In genomic region chr17:18185391-18185790, GRCh38 we compare ENCODE assay signal across 8 cellular contexts. TPM values are rescaled to one million over a fixed set of nuclear protein-coding genes. Genes with fewer than 3 reads are reported as not detected.
DNase-seq lines count a peak whose midpoint lies in the region; ATAC-seq and TF ChIP-seq lines count a peak whose summit lies in the region.

No MANE protein-coding gene starts in this region.

- H2BK20ac ChIP-seq in IMR-90 (ENCODE audit: low read depth, low read length): no peak overlapping the region

- H2AK5ac ChIP-seq in IMR-90 (ENCODE audit: low read depth, low read length): no peak overlapping the region
- H2AK5ac ChIP-seq in mesenchymal stem cell (ENCODE audit: low read length, severe bottlenecking): no peak overlapping the region

- ATAC-seq in IMR-90 (ENCODE audit: low read depth) (no peak), aorta (ENCODE audit: low FRiP score) (no peak), GM18868 (IDR thresholded peaks at IDR 0.05; ENCODE audit: unreplicated experiment) (no peak), HG02852 (IDR thresholded peaks at IDR 0.05; ENCODE audit: unreplicated experiment) (no peak), GM18505 (IDR thresholded peaks at IDR 0.05; ENCODE audit: unreplicated experiment) (no peak)

- H3K9me3 ChIP-seq in A673 (ENCODE audit: low read depth, low read length, poor library complexity, severe bottlenecking) (no peaks in the 10 kb centered on the region), IMR-90 (ENCODE audit: control insufficient read depth, insufficient read depth, low read length) (no peaks in the 10 kb centered on the region), mesenchymal stem cell (ENCODE audit: control insufficient read depth, low read length) (no peaks in the 10 kb centered on the region), aorta (ENCODE audit: control insufficient read depth, low read length) (no peaks in the 10 kb centered on the region)

- peak overlapping the region; percentile 92 for H3K4me3 ChIP-seq in A673 (ENCODE audit: low read depth, low read length, poor library complexity, severe bottlenecking)
- H3K4me3 ChIP-seq in IMR-90 (ENCODE audit: insufficient read depth, low read depth, low read length): peak overlapping the region; percentile 51
- peak overlapping the region; percentile 87 for H3K4me3 ChIP-seq in brain microvascular endothelial cell (ENCODE audit: low read depth, low read length)
- H3K4me3 ChIP-seq in mesenchymal stem cell (ENCODE audit: insufficient read depth in 1 of 2, low read depth in 1 of 2, low read length in 2 of 2): peak overlapping the region in 1 of 2 experiments; percentile 89
- H3K4me3 ChIP-seq in aorta (ENCODE audit: low read length in 2 of 2): peak overlapping the region; percentile 45 to 58

- no peak overlapping the region for H3K56ac ChIP-seq in IMR-90 (ENCODE audit: extremely low read depth, insufficient read depth, low read length)

- TF ChIP-seq CTCF in A673 (conservative IDR thresholded peaks at IDR 0.05; ENCODE audit: low read depth, low read length) (no peak), IMR-90 (conservative IDR thresholded peaks at IDR 0.05; ENCODE audit: low read depth, low read length) (no peak), brain microvascular endothelial cell (IDR thresholded peaks at IDR 0.05; ENCODE audit: low read depth, low read length, missing control alignments) (no peak)

- peaks cover 30% of the 10 kb centered on the region for H3K4me1 ChIP-seq in A673 (ENCODE audit: insufficient read depth, low read length, poor library complexity, severe bottlenecking)
- peaks cover 27% of the 10 kb centered on the region for H3K4me1 ChIP-seq in IMR-90 (ENCODE audit: control insufficient read depth, insufficient read depth, low read length)
- peaks cover 37% of the 10 kb centered on the region for H3K4me1 ChIP-seq in mesenchymal stem cell (ENCODE audit: control insufficient read depth, insufficient read depth, low read depth, low read length)
- H3K4me1 ChIP-seq in aorta (ENCODE audit: control insufficient read depth in 1 of 2, insufficient read depth in 2 of 2, low read length in 2 of 2): peaks cover 2 to 9% of the 10 kb centered on the region in 2 donors

- H3K9ac ChIP-seq in IMR-90 (ENCODE audit: low read depth, low read length): peak overlapping the region; percentile 92
- H3K9ac ChIP-seq in mesenchymal stem cell (ENCODE audit: low read length): peak overlapping the region; percentile 96

- DNase-seq in A673 (ENCODE audit: low spot score) (peak; percentile 61), IMR-90 (peak; percentile 43), brain microvascular endothelial cell (no peak), mesenchymal stem cell (peak; percentile 49), aorta (no peak)

- H3K14ac ChIP-seq in IMR-90 (replicated peaks; ENCODE audit: low read depth, low read length) (peak overlapping the region; percentile 69), mesenchymal stem cell (ENCODE audit: low read length in 2 of 2) (no peak overlapping the region)

- TF ChIP-seq RAD21 in IMR-90 (IDR thresholded peaks at IDR 0.05; ENCODE audit: low read length): no peak

- in situ Hi-C loops in IMR-90 (cut with MboI; ENCODE audit: low sequenced_read_pairs) (no loop called here), brain microvascular endothelial cell (cut with HindIII; ENCODE audit: low pct_ligation_motif_present, low sequenced_read_pairs) (no loop called here)

- H2AK9ac ChIP-seq in IMR-90 (replicated peaks; ENCODE audit: low read depth, low read length, poor library complexity): peak overlapping the region; percentile 80

- dilution Hi-C loops in IMR-90 (cut with HindIII; ENCODE audit: low sequenced_read_pairs, unreplicated experiment): no loop called here

- peaks cover 36% of the 10 kb centered on the region for H3K9me1 ChIP-seq in IMR-90 (ENCODE audit: insufficient read depth, low read length)

- H3K4me2 ChIP-seq in IMR-90 (ENCODE audit: low read depth, low read length) (peak overlapping the region; percentile 89), mesenchymal stem cell (ENCODE audit: low read length, poor library complexity, severe bottlenecking) (peak overlapping the region; percentile 78)

- BruUV-seq in A673 (replicated peaks; lab: Mats Ljungman, UMichigan): TSS peak; percentile 48
- BruUV-seq in IMR-90 (replicated peaks; lab: Mats Ljungman, UMichigan): no TSS peak

- peaks cover 7 to 63% of the 10 kb centered on the region in 2 experiments; a peak in 3 of 4 replicates for H3K79me1 ChIP-seq in IMR-90 (ENCODE audit: low read depth in 1 of 2, low read length in 2 of 2)
- H3K79me1 ChIP-seq in mesenchymal stem cell (replicated peaks; ENCODE audit: low read length, poor library complexity, severe bottlenecking): peaks cover 2% of the 10 kb centered on the region

- no peak overlapping the region for H4K5ac ChIP-seq in IMR-90 (ENCODE audit: low read depth, low read length)

- TF ChIP-seq POLR2A in IMR-90 (IDR thresholded peaks at IDR 0.05; ENCODE audit: low read depth, low read length) (no peak), GM18505 (IDR thresholded peaks at IDR 0.05; ENCODE audit: borderline replicate concordance, extremely low read depth, insufficient read depth, insufficient read length) (no peak)

- peak overlapping the region; percentile 96 for H3K23ac ChIP-seq in IMR-90 (ENCODE audit: low read depth, low read length)
- H3K23ac ChIP-seq in mesenchymal stem cell (ENCODE audit: low read length in 2 of 2): no peak overlapping the region

- H2BK12ac ChIP-seq in mesenchymal stem cell (ENCODE audit: low read length in 2 of 2): no peak overlapping the region

- CTCF ChIA-PET in A673 (lab: Charles Lee): no interaction called here
- CTCF ChIA-PET in IMR-90 (lab: Yijun Ruan, JAX): no interaction called here

- no peak overlapping the region for H2BK5ac ChIP-seq in IMR-90 (ENCODE audit: low read depth, low read length, poor library complexity, severe bottlenecking)
- H2BK5ac ChIP-seq in mesenchymal stem cell (ENCODE audit: low read depth, low read length, poor library complexity, severe bottlenecking): no peak overlapping the region

- WGBS in IMR-90 (ENCODE audit: extremely low coverage in 2 of 2, insufficient read length in 1 of 2), 2 experiments: no CpG with 5 or more reads among the region's 3 CpGs
- 35% methylated on average over 3 of the region's 3 CpGs for WGBS in mesenchymal stem cell
- 2% methylated on average over 3 of the region's 3 CpGs for WGBS in aorta, 2 donors

- H3K36me3 ChIP-seq in A673 (ENCODE audit: insufficient read depth, low read length, poor library complexity, severe bottlenecking) (peaks cover 14% of the 10 kb centered on the region), IMR-90 (ENCODE audit: control insufficient read depth, insufficient read depth, low read length) (peaks cover 22% of the 10 kb centered on the region), brain microvascular endothelial cell (replicated peaks) (peaks cover 2% of the 10 kb centered on the region), mesenchymal stem cell (ENCODE audit: control insufficient read depth in 1 of 2, insufficient read depth in 2 of 2, low read depth in 1 of 2, low read length in 2 of 2) (peaks cover 14 to 22% of the 10 kb centered on the region in 2 experiments), aorta (ENCODE audit: control insufficient read depth in 1 of 2, insufficient read depth in 2 of 2, low read length in 1 of 2) (no peaks in the 10 kb centered on the region)

- no peak overlapping the region for H2BK120ac ChIP-seq in IMR-90 (ENCODE audit: low read depth, low read length)
- no peak overlapping the region for H2BK120ac ChIP-seq in mesenchymal stem cell (ENCODE audit: low read depth, low read length)

- peak overlapping the region; percentile 98 for H3K27ac ChIP-seq in A673 (ENCODE audit: low read depth, low read length, poor library complexity, severe bottlenecking)
- peak overlapping the region; percentile 41 for H3K27ac ChIP-seq in IMR-90 (ENCODE audit: insufficient read depth, low read length)
- peak overlapping the region; percentile 22 for H3K27ac ChIP-seq in brain microvascular endothelial cell
- H3K27ac ChIP-seq in mesenchymal stem cell (ENCODE audit: low read length, poor library complexity, severe bottlenecking): peak overlapping the region; percentile 14
- peak overlapping the region in 1 of 2 donors; percentile 46 for H3K27ac ChIP-seq in aorta (ENCODE audit: low read depth in 1 of 2, low read length in 2 of 2)

- H4K8ac ChIP-seq in IMR-90 (ENCODE audit: low read depth in 2 of 2, low read length in 2 of 2) (no peak overlapping the region), mesenchymal stem cell (ENCODE audit: low read length) (no peak overlapping the region)

- no peak overlapping the region for H4K91ac ChIP-seq in IMR-90 (ENCODE audit: insufficient read depth, low read depth, low read length)
- H4K91ac ChIP-seq in mesenchymal stem cell (ENCODE audit: low read length): no peak overlapping the region

- H3K27me3 ChIP-seq in A673 (replicated peaks; ENCODE audit: insufficient read depth, low read depth, low read length, poor library complexity) (no peaks in the 10 kb centered on the region), IMR-90 (ENCODE audit: control insufficient read depth, insufficient read depth, low read length) (no peaks in the 10 kb centered on the region), brain microvascular endothelial cell (replicated peaks) (no peaks in the 10 kb centered on the region), mesenchymal stem cell (ENCODE audit: control insufficient read depth in 1 of 2, insufficient read depth in 1 of 2, low read length in 2 of 2) (no peaks in the 10 kb centered on the region), aorta (ENCODE audit: control insufficient read depth in 1 of 2, insufficient read depth in 2 of 2, low read length in 1 of 2) (no peaks in the 10 kb centered on the region)

- intact Hi-C loops in A673 (cut with micrococcal nuclease; ENCODE audit: unreplicated experiment): loop anchor here (2.0 kb wide), 1 partner anchor 31 kb away; no protein-coding TSS in a partner anchor
- intact Hi-C loops in IMR-90 (cut with micrococcal nuclease): no loop called here
- intact Hi-C loops in aorta (cut with DNase I): no loop called here

- H3K18ac ChIP-seq in IMR-90 (ENCODE audit: low read depth, low read length) (no peak overlapping the region), mesenchymal stem cell (ENCODE audit: low read depth in 1 of 2, low read length in 2 of 2) (no peak overlapping the region)

- H3K4ac ChIP-seq in IMR-90 (ENCODE audit: low read depth, low read length) (no peak overlapping the region), mesenchymal stem cell (ENCODE audit: low read depth in 1 of 2, low read length in 2 of 2) (no peak overlapping the region)

- no peak overlapping the region for H2BK15ac ChIP-seq in IMR-90 (ENCODE audit: low read depth, low read length)
- no peak overlapping the region for H2BK15ac ChIP-seq in mesenchymal stem cell (ENCODE audit: low read depth, poor library complexity, severe bottlenecking)

- peaks cover 61% of the 10 kb centered on the region for H4K20me1 ChIP-seq in IMR-90 (ENCODE audit: insufficient read depth, low read length)

- no peak overlapping the region for H2AFZ ChIP-seq in IMR-90 (replicated peaks; ENCODE audit: low read length, poor library complexity)
- no peak overlapping the region for H2AFZ ChIP-seq in mesenchymal stem cell (ENCODE audit: low read depth, low read length)

- POLR2A ChIA-PET in A673 (lab: Charles Lee; ENCODE audit: low non-redundant PET) (no interaction called here), IMR-90 (lab: Charles Lee; ENCODE audit: unreplicated experiment) (no interaction called here)

RNA-seq across cellular contexts. Expression of gene ALKBH5, which starts 1.8 kb away (rescaled TPM):
- 119 and 124 TPM in 2 replicates for total RNA-seq in A673 (2021)
- 79.6 and 86.1 TPM in 2 replicates for total RNA-seq in IMR-90 (2012; rRNA removed)
- 54.6 and 57.6 TPM in 2 replicates for polyA plus RNA-seq in IMR-90 (2012; rRNA removed)
- 48.0 and 70.0 TPM in 2 replicates for polyA plus RNA-seq in IMR-90 (2012; cell fraction: cytosol; rRNA removed)
- polyA plus RNA-seq in IMR-90 (2012; cell fraction: nucleus; rRNA removed; ENCODE audit: low replicate concordance): 28.3 and 30.6 TPM in 2 replicates
- polyA plus RNA-seq in mesenchymal stem cell (2013, experiment 1 of 2): 51.3 TPM
- polyA plus RNA-seq in mesenchymal stem cell (2013, experiment 2 of 2): 51.2 TPM
- total RNA-seq in aorta: 100 to 1,000 TPM in 1 of 2 donors, 10 to 100 TPM in 1; 91.5 to 114 TPM
- 10 to 100 TPM; 33.0 to 40.4 TPM for polyA plus RNA-seq in aorta

RNA-seq across cellular contexts. Expression of gene LLGL1, which starts 40.0 kb away (rescaled TPM):
- 30.2 and 39.8 TPM in 2 replicates for total RNA-seq in A673 (2021)
- total RNA-seq in IMR-90 (2012; rRNA removed): 34.2 and 40.1 TPM in 2 replicates
- polyA plus RNA-seq in IMR-90 (2012; rRNA removed): 52.9 and 57.9 TPM in 2 replicates
- 29.8 and 72.4 TPM in 2 replicates for polyA plus RNA-seq in IMR-90 (2012; cell fraction: cytosol; rRNA removed)
- 53.9 and 145 TPM in 2 replicates for polyA plus RNA-seq in IMR-90 (2012; cell fraction: nucleus; rRNA removed; ENCODE audit: low replicate concordance)
- polyA plus RNA-seq in mesenchymal stem cell (2013, experiment 1 of 2): 13.5 TPM
- 13.0 TPM for polyA plus RNA-seq in mesenchymal stem cell (2013, experiment 2 of 2)
- 10 to 100 TPM; 14.1 to 18.9 TPM for total RNA-seq in aorta
- polyA plus RNA-seq in aorta: 10 to 100 TPM in 1 of 2 donors, 1 to 10 TPM in 1; 4.0 to 12.7 TPM

Comparison
In these comparisons a context has a peak if more than half of its experiments do, and no peak if none do; other contexts are left out.
1. DNase-seq: peak in A673 (single experiment), IMR-90 (single experiment) and mesenchymal stem cell (single experiment); none in brain microvascular endothelial cell (single experiment) and aorta (0 of 2).